ENCODE assay signal across 7 cellular contexts in the genomic region with DNA sequence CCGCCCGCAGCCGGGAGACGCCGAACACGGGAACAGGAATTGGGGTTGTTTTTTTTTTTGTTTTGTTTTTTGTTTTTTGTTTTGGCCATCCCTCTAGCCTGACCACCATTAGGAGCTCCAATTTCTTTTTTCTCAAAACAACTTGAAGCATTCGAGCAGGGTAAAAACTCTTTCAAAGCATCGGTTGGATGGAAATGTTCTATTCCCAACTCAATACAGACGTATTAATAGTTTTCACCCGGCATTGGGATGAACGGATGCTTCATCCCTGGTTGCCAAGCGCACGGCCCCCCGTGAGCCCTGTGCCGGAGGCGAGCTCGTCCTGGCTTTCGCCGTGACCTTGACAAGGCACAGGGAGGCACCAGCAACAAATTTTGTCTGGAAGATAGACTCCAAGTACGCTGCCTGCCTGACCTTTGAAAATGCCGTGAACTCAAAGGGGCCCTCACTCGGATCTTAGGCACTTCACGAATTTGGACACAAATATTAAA. TPM values are rescaled to one million over a fixed set of nuclear protein-coding genes. Genes with fewer than 3 reads are reported as not detected.
DNase-seq lines count a peak whose midpoint lies in the region; ATAC-seq and TF ChIP-seq lines count a peak whose summit lies in the region.

No MANE protein-coding gene starts in this region.

- H3K27me3 Mint-ChIP-seq in CD4-positive, alpha-beta T cell, result peaks cover 35% of the 10 kb centered on the region
- H3K27me3 Mint-ChIP-seq in brain (peaks cover 41% of the 10 kb centered on the region), neural progenitor cell (ENCODE audit: insufficient read depth, low read depth) (peaks cover 15% of the 10 kb centered on the region)

- no peaks in the 10 kb centered on the region for H3K36me3 ChIP-seq in neural progenitor cell

- H3K4me1 Mint-ChIP-seq in CD4-positive, alpha-beta T cell (ENCODE audit: low read depth), result peaks cover 7% of the 10 kb centered on the region
- H3K4me1 Mint-ChIP-seq in brain (peaks cover 6% of the 10 kb centered on the region), neural progenitor cell (no peaks in the 10 kb centered on the region)

- intact Hi-C loops in CD4-positive, alpha-beta T cell (cut with DNase I, micrococcal nuclease), result loop anchor here in 1 of 2 experiments (5.0 kb wide), 1 partner anchor 143 kb away; no protein-coding TSS in a partner anchor

- no peak overlapping the region for H3K27ac ChIP-seq in CD4-positive, alpha-beta T cell (ENCODE audit: low read depth, low read length)
- H3K27ac ChIP-seq in neural progenitor cell, result no peak overlapping the region

- peak overlapping the region; percentile 30 for H3K4me3 Mint-ChIP-seq in CD4-positive, alpha-beta T cell
- H3K4me3 Mint-ChIP-seq in brain (peak overlapping the region; percentile 46 to 73 (median 72)), neural progenitor cell (peak overlapping the region; percentile 74)

- H3K9me3 ChIP-seq in CD4-positive, alpha-beta T cell (ENCODE audit: control insufficient read depth, low read length), result no peaks in the 10 kb centered on the region
- no peaks in the 10 kb centered on the region for H3K9me3 ChIP-seq in neural progenitor cell (ENCODE audit: low read depth)

- no peak for DNase-seq in CD4-positive, alpha-beta T cell
- DNase-seq in neural progenitor cell (ENCODE audit: low spot score), result no peak
- DNase-seq in activated effector memory CD4-positive, alpha-beta T cell treated with Interleukin-2 at 50 U/mL for 16 hours, result no peak
- no peak for DNase-seq in KG1 (lab: John Stamatoyannopoulos, UW)

- peaks cover 4% of the 10 kb centered on the region for H3F3A ChIP-seq in neural progenitor cell (ENCODE audit: low read depth)

- H2AFZ ChIP-seq in neural progenitor cell (replicated peaks), result no peak overlapping the region

- no peaks in the 10 kb centered on the region for H4K20me1 ChIP-seq in neural progenitor cell (ENCODE audit: low read depth)

- no peaks in the 10 kb centered on the region for H3K9me3 Mint-ChIP-seq in CD4-positive, alpha-beta T cell
- peaks cover 4 to 32% (median 15%) of the 10 kb centered on the region in 5 experiments for H3K9me3 Mint-ChIP-seq in brain
- peaks cover 29% of the 10 kb centered on the region for H3K9me3 Mint-ChIP-seq in neural progenitor cell

- CTCF ChIA-PET in CD4-positive, alpha-beta T cell (lab: Charles Lee), result no interaction called here

- no peaks in the 10 kb centered on the region for H3K4me1 ChIP-seq in neural progenitor cell

- no peaks in the 10 kb centered on the region for H3K79me2 ChIP-seq in neural progenitor cell (ENCODE audit: low read depth)

- peak; percentile 30 for TF ChIP-seq CTCF in CD4-positive, alpha-beta T cell (IDR thresholded peaks at IDR 0.05)
- TF ChIP-seq CTCF in GM12875 (IDR thresholded peaks at IDR 0.05; ENCODE audit: borderline replicate concordance, insufficient read depth, low read depth, low read length), result peak; percentile 24; the same call in 1 of the 2 replicates
- peak; percentile 7 to 56 for TF ChIP-seq CTCF in brain (conservative IDR thresholded peaks at IDR 0.05)
- no peak for TF ChIP-seq CTCF in neural progenitor cell (IDR thresholded peaks at IDR 0.05)

- no peaks in the 10 kb centered on the region for H3K36me3 Mint-ChIP-seq in CD4-positive, alpha-beta T cell (ENCODE audit: low read depth)
- no peaks in the 10 kb centered on the region for H3K36me3 Mint-ChIP-seq in brain
- H3K36me3 Mint-ChIP-seq in neural progenitor cell, result no peaks in the 10 kb centered on the region

- peaks cover 6% of the 10 kb centered on the region for H3K27me3 ChIP-seq in CD4-positive, alpha-beta T cell (ENCODE audit: control insufficient read depth, insufficient read depth, low read length)
- H3K27me3 ChIP-seq in neural progenitor cell, result peaks cover 26% of the 10 kb centered on the region

- H3K4me3 ChIP-seq in GM12875 (ENCODE audit: low read depth, low read length) (no peak overlapping the region), neural progenitor cell (peak overlapping the region; percentile 39)

- no peak overlapping the region for H3K27ac Mint-ChIP-seq in CD4-positive, alpha-beta T cell
- H3K27ac Mint-ChIP-seq in brain (no peak overlapping the region), neural progenitor cell (no peak overlapping the region)

- H3K9ac ChIP-seq in neural progenitor cell, result no peak overlapping the region

- ATAC-seq in CD4-positive, alpha-beta T cell (ENCODE audit: poor library complexity), result no peak
- ATAC-seq in GM21528 (IDR thresholded peaks at IDR 0.05; ENCODE audit: low FRiP score, unreplicated experiment), result no peak

- peak overlapping the region; percentile 68 for H3K4me2 ChIP-seq in neural progenitor cell

- POLR2A ChIA-PET in CD4-positive, alpha-beta T cell (lab: Charles Lee), result no interaction called here

RNA-seq across cellular contexts. Expression of gene MAP3K15, which starts 0.4 kb away (rescaled TPM):
- under 1 TPM in 1 of 2 experiments, not detected in 1; 0.14 TPM for total RNA-seq in CD4-positive, alpha-beta T cell
- polyA plus RNA-seq in brain (ENCODE audit: insufficient read depth, low read depth, low replicate concordance), result 0.20 TPM
- total RNA-seq in neural progenitor cell (ENCODE audit: low replicate concordance), result 1.1 and 2.0 TPM in 2 replicates
